ENCODE assay signal across 10 cellular contexts in the genomic region with DNA sequence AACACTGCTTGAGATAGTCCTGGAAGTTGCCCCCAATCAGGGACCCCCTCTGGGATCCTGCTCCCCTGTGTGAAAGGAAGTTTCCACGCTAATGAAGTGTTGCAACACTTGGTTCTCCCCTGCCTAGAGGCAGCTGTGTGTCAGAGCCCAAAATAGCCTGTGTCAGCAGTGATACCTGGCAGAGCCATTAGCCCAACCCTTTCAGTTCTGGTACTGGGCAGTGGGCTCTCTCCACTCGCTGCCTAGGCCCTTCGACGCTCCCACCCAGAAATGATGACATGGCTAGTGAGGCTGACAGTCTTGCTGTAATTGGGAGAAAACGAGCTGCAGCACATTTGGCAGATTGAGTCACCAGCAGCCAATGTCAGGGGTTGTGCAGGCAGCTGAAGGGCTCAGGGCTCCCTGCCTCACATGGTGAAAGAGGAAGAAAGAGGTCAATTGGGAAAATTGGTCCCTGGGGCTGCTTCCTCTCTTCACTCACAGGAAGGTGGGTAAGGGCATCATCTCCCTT. TPM values are rescaled to one million over a fixed set of nuclear protein-coding genes. Genes with fewer than 3 reads are reported as not detected.
DNase-seq lines count a peak whose midpoint lies in the region; ATAC-seq, FAIRE-seq and TF ChIP-seq lines count a peak whose summit lies in the region.
"Had no signal": no experiment of that assay in that cellular context is flagged by ENCODE, and none has a peak within 500 bp of the region (broad histone marks: within the 10 kb centered on the region; RNA-seq: fewer than 3 reads in every experiment).

No MANE protein-coding gene starts in this region.

- peak overlapping the region; percentile 97 for H3K27ac Mint-ChIP-seq in activated naive CD4-positive, alpha-beta T cell treated with anti-CD3 and anti-CD28 coated beads, Interleukin-2, amount 10 ng/mL, durations not matched to agents 7 days and 5 days

- DNase-seq in activated naive CD4-positive, alpha-beta T cell treated with anti-CD3 and anti-CD28 coated beads, Interleukin-2, amount 10 ng/mL, durations not matched to agents 7 days and 5 days, result no peak
- no peak for DNase-seq in activated naive CD4-positive, alpha-beta T cell treated with anti-CD3 and anti-CD28 coated beads, Interleukin-2, amount 50 U/mL, for 16 hours
- DNase-seq in adipocyte (ENCODE audit: low read depth), result peak; percentile 63
- no peak for DNase-seq in keratinocyte (ENCODE audit: low read depth, low spot score)
- DNase-seq in uterus, result peak; percentile 32 to 42
- DNase-seq in amniotic stem cell (lab: John Stamatoyannopoulos, UW), result no peak
- no peak for DNase-seq in iPS-NIHi7 (ENCODE audit: extremely low spot score)

- peak overlapping the region; percentile 98 for H3K4me2 ChIP-seq in keratinocyte (ENCODE audit: control insufficient read depth, extremely low read depth, insufficient read depth, low read depth, low read length)

- H3K4me3 ChIP-seq in adipocyte (ENCODE audit: low read length) (no peak overlapping the region), keratinocyte (ENCODE audit: control insufficient read depth in 2 of 3, extremely low read depth in 1 of 3, insufficient read depth in 2 of 3, low read depth in 1 of 3, low read length in 3 of 3) (peak overlapping the region in 1 of 3 experiments; percentile 99), uterus (no peak overlapping the region)

- no peak for FAIRE-seq in keratinocyte (lab: Jason Lieb, UNC)
- FAIRE-seq: G401.6 had no signal

- H2AFZ ChIP-seq in keratinocyte (ENCODE audit: control insufficient read depth, low read length), result no peak overlapping the region

- peaks cover 4% of the 10 kb centered on the region for H3K27me3 Mint-ChIP-seq in activated naive CD4-positive, alpha-beta T cell treated with anti-CD3 and anti-CD28 coated beads, Interleukin-2, amount 10 ng/mL, durations not matched to agents 7 days and 5 days

- peak overlapping the region; percentile 97 for H3K4me3 Mint-ChIP-seq in activated naive CD4-positive, alpha-beta T cell treated with anti-CD3 and anti-CD28 coated beads, Interleukin-2, amount 10 ng/mL, durations not matched to agents 7 days and 5 days

- H3K27me3 ChIP-seq in adipocyte (replicated peaks; ENCODE audit: control insufficient read depth, insufficient read depth, low read length) (no peaks in the 10 kb centered on the region), keratinocyte (ENCODE audit: control insufficient read depth, extremely low read depth, insufficient read depth, low read length) (no peaks in the 10 kb centered on the region), uterus (no peaks in the 10 kb centered on the region)

- H3K9me3 ChIP-seq in adipocyte (ENCODE audit: control insufficient read depth, low read length) (no peaks in the 10 kb centered on the region), keratinocyte (ENCODE audit: control insufficient read depth, low read depth, low read length) (no peaks in the 10 kb centered on the region), uterus (no peaks in the 10 kb centered on the region)

- no peak for ATAC-seq in GM21381 (IDR thresholded peaks at IDR 0.05; ENCODE audit: unreplicated experiment)

- intact Hi-C loops in uterus (cut with DNase I; ENCODE audit: low total_unique reads), result no loop called here

- H4K20me1 ChIP-seq in keratinocyte (ENCODE audit: control insufficient read depth, extremely low read depth, insufficient read depth, low read length), result peaks cover 6% of the 10 kb centered on the region

- peaks cover 22% of the 10 kb centered on the region for H3K79me2 ChIP-seq in keratinocyte (ENCODE audit: control insufficient read depth, insufficient read depth, low read length)

- H3K9ac ChIP-seq in adipocyte (ENCODE audit: low read length), result peak overlapping the region; percentile 13
- H3K9ac ChIP-seq in keratinocyte (ENCODE audit: control insufficient read depth, extremely low read depth, insufficient read depth, low read length), result peak overlapping the region; percentile 96

- peaks cover 32% of the 10 kb centered on the region for H3K4me1 Mint-ChIP-seq in activated naive CD4-positive, alpha-beta T cell treated with anti-CD3 and anti-CD28 coated beads, Interleukin-2, amount 10 ng/mL, durations not matched to agents 7 days and 5 days

- CTCF ChIA-PET in activated naive CD4-positive, alpha-beta T cell treated with anti-CD3 and anti-CD28 coated beads, Interleukin-2, amount 10 ng/mL, durations not matched to agents 7 days and 5 days (lab: Charles Lee), result interaction anchor here (1.1 to 3.9 kb wide), 4 partner anchors 13 to 57 kb away, joined by 3 to 15 read pairs (median 4); no protein-coding TSS in a partner anchor

- no peaks in the 10 kb centered on the region for H3K9me3 Mint-ChIP-seq in activated naive CD4-positive, alpha-beta T cell treated with anti-CD3 and anti-CD28 coated beads, Interleukin-2, amount 10 ng/mL, durations not matched to agents 7 days and 5 days

- no peak for TF ChIP-seq CTCF in keratinocyte (optimal IDR thresholded peaks at IDR 0.05 in 1 of 3, IDR thresholded peaks at IDR 0.05 in 1 of 3, conservative IDR thresholded peaks at IDR 0.05 in 1 of 3; ENCODE audit: extremely low read depth in 1 of 3, insufficient read depth in 2 of 3, low read length in 3 of 3)
- no peak for TF ChIP-seq CTCF in uterus (IDR thresholded peaks at IDR 0.05)

- H3K36me3 ChIP-seq in adipocyte (ENCODE audit: control insufficient read depth, insufficient read depth, low read length, severe bottlenecking) (peaks cover 17% of the 10 kb centered on the region), keratinocyte (ENCODE audit: control insufficient read depth in 2 of 2, extremely low read depth in 1 of 2, insufficient read depth in 2 of 2, low read length in 2 of 2) (peaks cover 6 to 18% of the 10 kb centered on the region in 2 experiments), uterus (no peaks in the 10 kb centered on the region)

- H3K9me1 ChIP-seq in keratinocyte (ENCODE audit: control insufficient read depth, extremely low read depth, insufficient read depth, low read length), result no peaks in the 10 kb centered on the region

- H3K36me3 Mint-ChIP-seq in activated naive CD4-positive, alpha-beta T cell treated with anti-CD3 and anti-CD28 coated beads, Interleukin-2, amount 10 ng/mL, durations not matched to agents 7 days and 5 days, result peaks cover 28% of the 10 kb centered on the region

- H3K4me1 ChIP-seq in adipocyte (ENCODE audit: control insufficient read depth, insufficient read depth, low read length) (peaks cover 25% of the 10 kb centered on the region), keratinocyte (ENCODE audit: control insufficient read depth, extremely low read depth, insufficient read depth, low read length) (peaks cover 20% of the 10 kb centered on the region), uterus (peaks cover 0 to 4% of the 10 kb centered on the region in 2 donors)

- TF ChIP-seq POLR2A in uterus (IDR thresholded peaks at IDR 0.05), result no peak

- dilution Hi-C loops in keratinocyte (cut with MboI; ENCODE audit: extremely low pct_ligation_motif_present, low sequenced_read_pairs), result no loop called here

- H3K27ac ChIP-seq in keratinocyte (ENCODE audit: control insufficient read depth, insufficient read depth, low read length) (peak overlapping the region; percentile 80), uterus (peak overlapping the region; percentile 83 to 91)

RNA-seq across cellular contexts. Expression of a gene that starts 1.4 kb away (rescaled TPM):
- 22.8 to 51.2 TPM (median 25.3 TPM) in 3 replicates for polyA plus RNA-seq in keratinocyte
- 94.3 TPM for polyA plus RNA-seq in keratinocyte (2011; ENCODE audit: low read depth)
- 29.0 and 29.3 TPM in 2 replicates for polyA plus RNA-seq in keratinocyte (2011; cell fraction: cytosol; rRNA removed)
- 172 and 234 TPM in 2 replicates for polyA plus RNA-seq in keratinocyte (2011; cell fraction: nucleus; rRNA removed)
- polyA plus RNA-seq in keratinocyte (2012; ENCODE audit: low replicate concordance), result 34.4 and 71.9 TPM in 2 replicates
- polyA minus RNA-seq in keratinocyte, result 41.2 to 75.3 TPM (median 57.2 TPM) in 3 replicates
- 14.8 TPM for polyA minus RNA-seq in keratinocyte (2011; cell fraction: cytosol; rRNA and poly(A)+ RNA removed)
- polyA minus RNA-seq in keratinocyte (2011; cell fraction: nucleus; rRNA and poly(A)+ RNA removed), result 26.5 and 42.4 TPM in 2 replicates
- 10 to 100 TPM; 41.0 to 96.2 (median 50.2) TPM for total RNA-seq in uterus

RNA-seq across cellular contexts. Expression of a gene that starts 14.9 kb away (rescaled TPM):
- polyA plus RNA-seq in keratinocyte, result 11.0 to 15.6 TPM (median 11.8 TPM) in 3 replicates
- 1.6 TPM for polyA plus RNA-seq in keratinocyte (2011; ENCODE audit: low read depth)
- 9.5 and 11.6 TPM in 2 replicates for polyA plus RNA-seq in keratinocyte (2011; cell fraction: cytosol; rRNA removed)
- 8.2 and 9.6 TPM in 2 replicates for polyA plus RNA-seq in keratinocyte (2011; cell fraction: nucleus; rRNA removed)
- polyA plus RNA-seq in keratinocyte (2012; ENCODE audit: low replicate concordance), result 8.7 and 10.1 TPM in 2 replicates
- polyA minus RNA-seq in keratinocyte, result 2.2 to 5.0 TPM (median 4.4 TPM) in 3 replicates
- polyA minus RNA-seq in keratinocyte (2011; cell fraction: cytosol; rRNA and poly(A)+ RNA removed), result 8.4 TPM
- polyA minus RNA-seq in keratinocyte (2011; cell fraction: nucleus; rRNA and poly(A)+ RNA removed), result 3.1 and 4.5 TPM in 2 replicates
- total RNA-seq in uterus, result 10 to 100 TPM in 2 of 4 donors, 1 to 10 TPM in 2; 1.0 to 28.0 (median 10.0) TPM

RNA-seq across cellular contexts. Expression of a gene that starts 19.5 kb away (rescaled TPM):
- 35.4 to 76.4 TPM (median 38.6 TPM) in 3 replicates for polyA plus RNA-seq in keratinocyte
- polyA plus RNA-seq in keratinocyte (2011; ENCODE audit: low read depth), result 5.0 TPM
- polyA plus RNA-seq in keratinocyte (2011; cell fraction: cytosol; rRNA removed), result 60.1 and 62.0 TPM in 2 replicates
- 55.4 and 59.9 TPM in 2 replicates for polyA plus RNA-seq in keratinocyte (2011; cell fraction: nucleus; rRNA removed)
- polyA plus RNA-seq in keratinocyte (2012; ENCODE audit: low replicate concordance), result 48.7 and 52.8 TPM in 2 replicates
- polyA minus RNA-seq in keratinocyte, result 42.7 to 71.3 TPM (median 55.8 TPM) in 3 replicates
- 92.9 TPM for polyA minus RNA-seq in keratinocyte (2011; cell fraction: cytosol; rRNA and poly(A)+ RNA removed)
- polyA minus RNA-seq in keratinocyte (2011; cell fraction: nucleus; rRNA and poly(A)+ RNA removed), result 22.5 and 24.1 TPM in 2 replicates
- total RNA-seq in uterus, result 10 to 100 TPM; 22.3 to 83.8 (median 34.2) TPM

RNA-seq across cellular contexts. Expression of a gene that starts 25.2 kb away (rescaled TPM):
- 20.4 to 30.4 TPM (median 25.6 TPM) in 3 replicates for polyA plus RNA-seq in keratinocyte
- polyA plus RNA-seq in keratinocyte (2011; ENCODE audit: low read depth), result 49.1 TPM
- polyA plus RNA-seq in keratinocyte (2011; cell fraction: cytosol; rRNA removed), result 26.0 and 26.2 TPM in 2 replicates
- 20.2 and 22.6 TPM in 2 replicates for polyA plus RNA-seq in keratinocyte (2011; cell fraction: nucleus; rRNA removed)
- 25.3 and 35.6 TPM in 2 replicates for polyA plus RNA-seq in keratinocyte (2012; ENCODE audit: low replicate concordance)
- polyA minus RNA-seq in keratinocyte, result 29.1 to 49.6 TPM (median 37.5 TPM) in 3 replicates
- 22.8 TPM for polyA minus RNA-seq in keratinocyte (2011; cell fraction: cytosol; rRNA and poly(A)+ RNA removed)
- 10.2 and 11.9 TPM in 2 replicates for polyA minus RNA-seq in keratinocyte (2011; cell fraction: nucleus; rRNA and poly(A)+ RNA removed)
- total RNA-seq in uterus, result 10 to 100 TPM; 36.5 to 73.5 (median 55.2) TPM

RNA-seq across cellular contexts. Expression of a gene that starts 26.0 kb away (rescaled TPM):
- polyA plus RNA-seq in keratinocyte, result not detected in 3 replicates
- not detected for polyA plus RNA-seq in keratinocyte (2011; ENCODE audit: low read depth)
- not detected in 2 replicates for polyA plus RNA-seq in keratinocyte (2011; cell fraction: cytosol; rRNA removed)
- polyA plus RNA-seq in keratinocyte (2011; cell fraction: nucleus; rRNA removed), result not detected in 2 replicates
- polyA plus RNA-seq in keratinocyte (2012; ENCODE audit: low replicate concordance), result not detected in 2 replicates
- polyA minus RNA-seq in keratinocyte, result not detected in 3 replicates
- polyA minus RNA-seq in keratinocyte (2011; cell fraction: cytosol; rRNA and poly(A)+ RNA removed), result not detected
- not detected in 2 replicates for polyA minus RNA-seq in keratinocyte (2011; cell fraction: nucleus; rRNA and poly(A)+ RNA removed)
- not detected for total RNA-seq in uterus
- total RNA-seq: T-helper 2 cell treated with Interferon-gamma antibody and Interleukin-4, amounts not matched to agents 100 ng/mL and 5 ng/mL, for 36 hours had no signal

Comparison
In these comparisons a context has a peak if more than half of its experiments do, and no peak if none do; other contexts are left out.
1. DNase-seq: peak in adipocyte (single experiment) and uterus (2 of 2); none in activated naive CD4-positive, alpha-beta T cell treated with anti-CD3 and anti-CD28 coated beads, Interleukin-2, amount 10 ng/mL, durations not matched to agents 7 days and 5 days (single experiment), activated naive CD4-positive, alpha-beta T cell treated with anti-CD3 and anti-CD28 coated beads, Interleukin-2, amount 50 U/mL, for 16 hours (single experiment), keratinocyte (single experiment), amniotic stem cell (single experiment) and iPS-NIHi7 (single experiment).